Comparison of ENCODE assay signal across 9 cellular contexts in genomic region chr12:55797068-55797467, GRCh38. TPM values are rescaled to one million over a fixed set of nuclear protein-coding genes. Genes with fewer than 3 reads are reported as not detected.
DNase-seq lines count a peak whose midpoint lies in the region; ATAC-seq and TF ChIP-seq lines count a peak whose summit lies in the region.
"Had no signal": no experiment of that assay in that cellular context is flagged by ENCODE, and none has a peak within 500 bp of the region (broad histone marks: within the 10 kb centered on the region; RNA-seq: fewer than 3 reads in every experiment).

No MANE protein-coding gene starts in this region.

- DNase-seq in CD14-positive monocyte (ENCODE audit: low spot score) (no peak), H7 (peak; percentile 50), RKO (ENCODE audit: low spot score) (peak; percentile 38), foreskin keratinocyte (no peak), retina (peak; percentile 41), NCI-H1092 treated with DMSO at 0.1 percent for 48 hours (lab: John Stamatoyannopoulos, UW) (no peak)
- DNase-seq in stimulated activated CD4-positive, alpha-beta T cell treated with anti-CD3 and anti-CD28 coated beads, Interleukin-2, amount 100 ng/mL, for 48 hours = no peak

- H3K27me3 Mint-ChIP-seq in CD14-positive monocyte (ENCODE audit: low read depth in 3 of 3) = peaks cover 0 to 2% (median 0%) of the 10 kb centered on the region in 3 donors
- H3K27me3 Mint-ChIP-seq: IgD-negative memory B cell had no signal

- TF ChIP-seq CTCF in CD14-positive monocyte (IDR thresholded peaks at IDR 0.05) (peak; percentile 25), foreskin keratinocyte (conservative IDR thresholded peaks at IDR 0.05) (peak; percentile 62)

- peaks cover 25% of the 10 kb centered on the region for H3K36me3 ChIP-seq in H7 (replicated peaks; ENCODE audit: control insufficient read depth, insufficient read depth, low read length)

- no peak overlapping the region for H3K4me3 ChIP-seq in H7 (ENCODE audit: insufficient read depth, low read depth, low read length)

- intact Hi-C loops in CD14-positive monocyte (cut with micrococcal nuclease) = no loop called here

- H3K4me1 ChIP-seq in foreskin keratinocyte = no peaks in the 10 kb centered on the region

- H3K9me3 Mint-ChIP-seq in CD14-positive monocyte = no peaks in the 10 kb centered on the region
- H3K9me3 Mint-ChIP-seq: IgD-negative memory B cell had no signal

- H3K4me3 Mint-ChIP-seq in CD14-positive monocyte = no peak overlapping the region
- H3K4me3 Mint-ChIP-seq: IgD-negative memory B cell had no signal

- ATAC-seq in foreskin keratinocyte (no peak), HG02759 (IDR thresholded peaks at IDR 0.05; ENCODE audit: unreplicated experiment) (no peak)

- H3K27ac Mint-ChIP-seq in CD14-positive monocyte = no peak overlapping the region
- H3K27ac Mint-ChIP-seq: IgD-negative memory B cell had no signal

- no peaks in the 10 kb centered on the region for H3K4me1 Mint-ChIP-seq in CD14-positive monocyte
- H3K4me1 Mint-ChIP-seq: IgD-negative memory B cell had no signal

- peaks cover 75 to 94% of the 10 kb centered on the region in 2 donors for H3K36me3 Mint-ChIP-seq in CD14-positive monocyte

- H3K27ac ChIP-seq in foreskin keratinocyte = no peak overlapping the region

- H3K27me3 ChIP-seq in H7 (ENCODE audit: control insufficient read depth, insufficient read depth, low read length) (no peaks in the 10 kb centered on the region), foreskin keratinocyte (no peaks in the 10 kb centered on the region)

RNA-seq across cellular contexts. Expression of gene SARNP, which starts 20.5 kb away (rescaled TPM):
- polyA plus RNA-seq in CD14-positive monocyte (100 to 1,000 TPM in 1 of 2 donors, 10 to 100 TPM in 1; 98.6 to 139 TPM), foreskin keratinocyte (155 and 161 TPM in 2 replicates)
- total RNA-seq in H7 (2014; rRNA removed; shearing (Covaris generic)) = 99.1 and 119 TPM in 2 replicates
- 123 and 126 TPM in 2 replicates for total RNA-seq in foreskin keratinocyte

RNA-seq across cellular contexts. Expression of gene ORMDL2, which starts 20.8 kb away (rescaled TPM):
- polyA plus RNA-seq in CD14-positive monocyte (100 to 1,000 TPM; 137 to 140 TPM), foreskin keratinocyte (142 and 154 TPM in 2 replicates)
- 10.6 and 18.3 TPM in 2 replicates for total RNA-seq in H7 (2014; rRNA removed; shearing (Covaris generic))
- 85.9 and 103 TPM in 2 replicates for total RNA-seq in foreskin keratinocyte

RNA-seq across cellular contexts. Expression of gene DNAJC14, which starts 32.3 kb away (rescaled TPM):
- polyA plus RNA-seq in CD14-positive monocyte (10 to 100 TPM; 24.2 to 26.2 TPM), foreskin keratinocyte (13.9 and 16.8 TPM in 2 replicates)
- total RNA-seq in H7 (2014; rRNA removed; shearing (Covaris generic)) = 30.1 and 35.1 TPM in 2 replicates
- 29.1 TPM in 2 replicates for total RNA-seq in foreskin keratinocyte

RNA-seq across cellular contexts. Expression of gene MMP19, which starts 45.7 kb away (rescaled TPM):
- 1 to 10 TPM in 1 of 2 donors, under 1 TPM in 1; 0.81 to 1.0 TPM for polyA plus RNA-seq in CD14-positive monocyte
- total RNA-seq in H7 (2014; rRNA removed; shearing (Covaris generic)) = 1.1 and 1.4 TPM in 2 replicates
- 5.2 and 6.3 TPM in 2 replicates for total RNA-seq in foreskin keratinocyte
- polyA plus RNA-seq in foreskin keratinocyte = 4.9 and 5.9 TPM in 2 replicates
- polyA plus RNA-seq: IgD-negative memory B cell had no signal

RNA-seq across cellular contexts. Expression of gene GDF11, which starts 54.1 kb away (rescaled TPM):
- under 1 TPM; 0.08 to 0.09 TPM for polyA plus RNA-seq in CD14-positive monocyte
- total RNA-seq in H7 (2014; rRNA removed; shearing (Covaris generic)) = 11.1 and 13.7 TPM in 2 replicates
- 7.9 and 9.0 TPM in 2 replicates for total RNA-seq in foreskin keratinocyte
- polyA plus RNA-seq in foreskin keratinocyte = 7.9 and 8.5 TPM in 2 replicates

Comparison
In these comparisons a context has a peak if more than half of its experiments do, and no peak if none do; other contexts are left out.
1. DNase-seq: peak in H7 (single experiment), RKO (single experiment) and retina (single experiment); none in CD14-positive monocyte (single experiment), foreskin keratinocyte (0 of 2), stimulated activated CD4-positive, alpha-beta T cell treated with anti-CD3 and anti-CD28 coated beads, Interleukin-2, amount 100 ng/mL, for 48 hours (0 of 2) and NCI-H1092 treated with DMSO at 0.1 percent for 48 hours (single experiment).